Comparison of ENCODE assay signal across 8 cellular contexts in the genomic region with DNA sequence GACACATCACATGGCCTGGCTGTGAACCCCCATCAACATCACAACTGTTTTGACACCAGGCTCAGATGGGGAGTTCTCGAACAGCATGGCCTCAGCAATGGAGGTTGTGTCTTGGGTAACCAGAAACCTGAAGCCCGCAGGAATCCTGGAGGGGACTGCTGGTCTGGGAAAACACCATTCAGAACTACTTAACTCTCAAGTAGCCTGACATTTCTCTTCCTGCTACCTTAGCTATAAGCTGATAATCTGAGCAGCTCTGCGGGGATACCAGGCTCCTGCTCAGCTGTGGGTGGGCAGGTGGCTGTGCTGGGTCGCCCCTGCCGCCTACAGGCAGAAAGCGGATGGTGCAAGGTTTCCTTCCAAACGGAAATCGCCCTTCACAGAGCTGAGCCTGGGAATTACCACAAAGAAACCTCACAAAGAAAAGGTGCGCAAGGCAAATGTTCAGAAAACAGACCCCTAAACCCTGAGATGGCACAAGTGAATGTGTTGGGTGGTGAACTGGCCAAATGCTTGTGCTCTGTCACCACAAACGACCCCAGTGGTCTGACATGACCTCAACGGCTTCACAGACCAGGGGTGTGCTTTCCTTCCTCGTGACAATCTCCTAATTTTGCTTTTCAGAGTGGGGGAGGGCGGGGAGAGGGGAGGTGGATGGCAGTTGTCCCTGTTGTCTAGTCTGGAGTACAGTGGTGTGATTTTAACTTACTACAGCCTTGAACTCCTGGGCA. TPM values are rescaled to one million over a fixed set of nuclear protein-coding genes. Genes with fewer than 3 reads are reported as not detected.
DNase-seq lines count a peak whose midpoint lies in the region; ATAC-seq, FAIRE-seq and TF ChIP-seq lines count a peak whose summit lies in the region.

No MANE protein-coding gene starts in this region.

- peaks cover 13 to 33% (median 26%) of the 10 kb centered on the region in 4 experiments for H3K36me3 ChIP-seq in H1 (ENCODE audit: control insufficient read depth in 2 of 4, insufficient read depth in 4 of 4, low read length in 3 of 4)

- H3K4me2 ChIP-seq in H1 (ENCODE audit: insufficient read depth in 1 of 2, low read depth in 2 of 2, low read length in 2 of 2): peak overlapping the region; percentile 8 to 51; a peak in 3 of 4 replicates

- H3K18ac ChIP-seq in H1 (ENCODE audit: extremely low read depth, low read length): no peak overlapping the region

- CTCF ChIA-PET in H1 (lab: Charles Lee; ENCODE audit: partially characterized antibody): interaction anchor here (0.6 to 4.9 kb wide), 42 partner anchors 9 to 345 kb away, joined by 3 to 26 read pairs (median 4); a partner anchor contains a TSS

- no peaks in the 10 kb centered on the region; the same call in 1 of the 2 replicates for H3K79me1 ChIP-seq in H1 (ENCODE audit: low read depth, low read length)

- FAIRE-seq in H1 (lab: Jason Lieb, UNC): peak; percentile 19

- no peak overlapping the region; a peak in 2 of 7 replicates for H3K9ac ChIP-seq in H1 (replicated peaks in 1 of 4; ENCODE audit: extremely low read depth in 1 of 4, low read depth in 3 of 4, low read length in 3 of 4)

- peaks cover 35 to 36% of the 10 kb centered on the region in 2 donors for H3K36me3 Mint-ChIP-seq in CD14-positive monocyte

- no peak overlapping the region for H3K14ac ChIP-seq in H1 (ENCODE audit: insufficient read length)

- no peaks in the 10 kb centered on the region for H3K79me2 ChIP-seq in H1 (ENCODE audit: control insufficient read depth in 1 of 2, insufficient read depth in 2 of 2, low read length in 2 of 2)

- H2BK12ac ChIP-seq in H1 (ENCODE audit: low read depth, low read length): no peak overlapping the region; the same call in 1 of the 2 replicates

- H2BK5ac ChIP-seq in H1 (ENCODE audit: low read depth, low read length): 0 out of 2 replicates have a peak overlapping the region, but pooled peaks have one; percentile 12

- TF ChIP-seq EP300 in H1 (IDR thresholded peaks at IDR 0.05; ENCODE audit: borderline replicate concordance in 1 of 2, low read depth in 2 of 2, low read length in 2 of 2): 0 out of 3 replicates have a peak, but pooled peaks of 1 of the 2 experiments have one; percentile 23

- intact Hi-C loops in CD14-positive monocyte (cut with micrococcal nuclease): loop anchor here in 1 of 2 donors (10.0 kb wide), 1 partner anchor 434 kb away; no protein-coding TSS in a partner anchor

- no peak overlapping the region for H4K8ac ChIP-seq in H1 (ENCODE audit: extremely low read depth, insufficient read depth, low read length)

- POLR2A ChIA-PET in H1 (lab: Charles Lee; ENCODE audit: partially characterized antibody): interaction anchor here (0.6 to 3.5 kb wide), 22 partner anchors 8 to 434 kb away, joined by 3 to 30 read pairs (median 5); a partner anchor contains a TSS

- peak overlapping the region in 1 of 7 donors; percentile 25 for H3K27ac Mint-ChIP-seq in CD14-positive monocyte

- H3K27me3 ChIP-seq in H1 (replicated peaks in 1 of 4; ENCODE audit: control insufficient read depth in 3 of 4, extremely low read depth in 1 of 4, insufficient read depth in 3 of 4, low read length in 3 of 4): no peaks in the 10 kb centered on the region

- peak; percentile 50 to 65; a peak in 2 of 3 replicates for TF ChIP-seq POLR2A in H1 (IDR thresholded peaks at IDR 0.05; ENCODE audit: control extremely low read depth in 1 of 2, low read depth in 2 of 2, low read length in 2 of 2)

- peaks cover 13% of the 10 kb centered on the region for H3K4me1 Mint-ChIP-seq in CD14-positive monocyte

- no peak overlapping the region for H2AFZ ChIP-seq in H1 (ENCODE audit: low read length)

- peak; percentile 81 for TF ChIP-seq CTCF in CD14-positive monocyte (IDR thresholded peaks at IDR 0.05)
- peak; percentile 92 to 99 (median 94) for TF ChIP-seq CTCF in H1 (IDR thresholded peaks at IDR 0.05; ENCODE audit: control extremely low read depth in 1 of 3, insufficient read depth in 1 of 3, low read depth in 1 of 3, low read length in 3 of 3)

- no peak overlapping the region for H4K5ac ChIP-seq in H1 (ENCODE audit: insufficient read length, low read depth, low read length)

- peaks cover 0 to 3% (median 0%) of the 10 kb centered on the region in 7 donors for H3K9me3 Mint-ChIP-seq in CD14-positive monocyte

- no peaks in the 10 kb centered on the region for H3K23me2 ChIP-seq in H1 (ENCODE audit: low read depth, low read length)

- no peak overlapping the region for H3K4ac ChIP-seq in H1 (replicated peaks; ENCODE audit: insufficient read length, low read depth, low read length)

- H2BK20ac ChIP-seq in H1 (ENCODE audit: low read length): no peak overlapping the region

- peak overlapping the region in 1 of 2 donors; percentile 52 for H3K4me3 Mint-ChIP-seq in CD14-positive monocyte

- no peak overlapping the region for H2AK5ac ChIP-seq in H1 (ENCODE audit: low read depth, low read length)

- TF ChIP-seq RAD21 in H1 (IDR thresholded peaks at IDR 0.05 in 1 of 2, conservative IDR thresholded peaks at IDR 0.05 in 1 of 2; ENCODE audit: low read depth in 2 of 2, low read length in 2 of 2): peak; percentile 94 to 98

- peaks cover 10 to 26% (median 17%) of the 10 kb centered on the region in 4 experiments for H3K4me1 ChIP-seq in H1 (replicated peaks in 1 of 4; ENCODE audit: control insufficient read depth in 3 of 4, insufficient read depth in 4 of 4, low read length in 3 of 4)

- peaks cover 0 to 2% (median 0%) of the 10 kb centered on the region in 3 donors for H3K27me3 Mint-ChIP-seq in CD14-positive monocyte (ENCODE audit: low read depth in 3 of 3)

- H4K20me1 ChIP-seq in H1 (replicated peaks in 1 of 2; ENCODE audit: control insufficient read depth in 1 of 2, insufficient read depth in 2 of 2, low read length in 2 of 2): peaks cover 3 to 13% of the 10 kb centered on the region in 2 experiments

- no peak overlapping the region for H4K91ac ChIP-seq in H1 (replicated peaks; ENCODE audit: insufficient read length, low read length)

- no peaks in the 10 kb centered on the region for H3K9me3 ChIP-seq in H1 (ENCODE audit: insufficient read depth in 2 of 2, low read depth in 1 of 2, low read length in 1 of 2)

- H3K23ac ChIP-seq in H1 (ENCODE audit: insufficient read length): no peak overlapping the region

- ATAC-seq in GM19043 (IDR thresholded peaks at IDR 0.05; ENCODE audit: low read depth, unreplicated experiment): peak; percentile 59
- ATAC-seq in HG03175 (IDR thresholded peaks at IDR 0.05; ENCODE audit: unreplicated experiment): peak; percentile 76

- no peak overlapping the region for H3K4me3 ChIP-seq in H1 (ENCODE audit: extremely low read depth in 1 of 4, insufficient read depth in 2 of 4, low read depth in 3 of 4, low read length in 4 of 4)

- no peak overlapping the region for H3K56ac ChIP-seq in H1 (replicated peaks; ENCODE audit: insufficient read length, low read depth, low read length)

- H2BK120ac ChIP-seq in H1 (replicated peaks; ENCODE audit: low read depth, low read length): no peak overlapping the region

- H3K27ac ChIP-seq in H1 (ENCODE audit: low read depth, low read length): peak overlapping the region; percentile 40; the same call in 1 of the 2 replicates

- no peak overlapping the region for H2BK15ac ChIP-seq in H1 (ENCODE audit: low read length)

- 25% methylated on average over 13 of the region's 13 CpGs; no CpG with 5 or more reads in 1 of the 2 experiments for WGBS in H1 (ENCODE audit: extremely low coverage in 1 of 2, insufficient coverage in 1 of 2, insufficient read length in 1 of 2, insufficient replicate concordance in 2 of 2, low coverage in 1 of 2, low lambda C conversion rate in 2 of 2, missing lambda C conversion rate in 1 of 2), 2 experiments

- DNase-seq in CD14-positive monocyte (ENCODE audit: low spot score): peak; percentile 53
- DNase-seq in NCI-H460 (ENCODE audit: extremely low read depth, low read depth): peak; percentile 44
- DNase-seq in activated CD4-positive, alpha-beta T cell treated with anti-CD3 and anti-CD28 coated beads, Interleukin-2, amount 50 U/mL, for 4 hours: peak; percentile 38 to 48
- DNase-seq in H1 (ENCODE audit: low read depth in 1 of 2, low spot score in 2 of 2): peak; percentile 57 to 87
- peak; percentile 64 for DNase-seq in mucosa of gallbladder (ENCODE audit: low spot score)
- DNase-seq in stimulated activated CD8-positive, alpha-beta memory T cell treated with anti-CD3 and anti-CD28 coated beads, Interleukin-7, amount 100 ng/mL, for 48 hours (ENCODE audit: extremely low read depth in 1 of 2, low read depth in 1 of 2): peak; percentile 25 to 43

TF ChIP-seq in H1, 55 proteins besides CTCF, POLR2A, EP300 and RAD21 (continues in another document):
- no peak for TF ChIP-seq RNF2 (IDR thresholded peaks at IDR 0.05; ENCODE audit: borderline replicate concordance, low read depth, low read length, missing control alignments, poor library complexity, severe bottlenecking)

RNA-seq across cellular contexts. Expression of a gene that starts 29.5 kb away (rescaled TPM):
- polyA plus RNA-seq in CD14-positive monocyte (10 to 100 TPM; 55.6 to 66.1 TPM), H1 (2011; rRNA removed) (140 and 155 TPM in 2 replicates)
- total RNA-seq in NCI-H460 (2014; rRNA removed; shearing (Covaris generic)): 209 and 213 TPM in 2 replicates
- polyA plus RNA-seq in NCI-H460 (2014; cell fraction: nucleus; rRNA removed): 439 and 521 TPM in 2 replicates
- 181 and 194 TPM in 2 replicates for total RNA-seq in H1 (2021; fragmentation: NEBNext Ultra II Directional; extraction: Animal tissue kit (Norgen Biotek cat#: 25700))
- 179 TPM for polyA plus RNA-seq in H1 (2011; cell fraction: cytosol; rRNA removed)
- polyA plus RNA-seq in H1 (2011; cell fraction: nucleus; rRNA removed): 236 TPM
- polyA plus RNA-seq in H1 (2012, experiment 1 of 2): 129 to 235 TPM (median 148 TPM) in 4 replicates
- 34.5 TPM for polyA plus RNA-seq in H1 (2012, experiment 2 of 2)
- 213 TPM for polyA plus RNA-seq in H1 (2013, experiment 1 of 2)
- 198 TPM for polyA plus RNA-seq in H1 (2013, experiment 2 of 2)
- polyA minus RNA-seq in H1 (2011; rRNA and poly(A)+ RNA removed): 163 and 196 TPM in 2 replicates
- 156 TPM for polyA minus RNA-seq in H1 (2011; cell fraction: cytosol; rRNA and poly(A)+ RNA removed)
- 471 TPM for polyA minus RNA-seq in H1 (2011; cell fraction: nucleus; rRNA and poly(A)+ RNA removed)
- total RNA-seq in mucosa of gallbladder: 64.5 TPM

RNA-seq across cellular contexts. Expression of a gene that starts 29.8 kb away (rescaled TPM):
- polyA plus RNA-seq in CD14-positive monocyte: 10 to 100 TPM in 1 of 2 donors, 1 to 10 TPM in 1; 2.5 to 13.4 TPM
- total RNA-seq in NCI-H460 (2014; rRNA removed; shearing (Covaris generic)): 27.4 and 28.0 TPM in 2 replicates
- 30.5 and 35.2 TPM in 2 replicates for polyA plus RNA-seq in NCI-H460 (2014; cell fraction: nucleus; rRNA removed)
- total RNA-seq in H1 (2021; fragmentation: NEBNext Ultra II Directional; extraction: Animal tissue kit (Norgen Biotek cat#: 25700)): 56.3 and 59.0 TPM in 2 replicates
- 13.7 and 27.7 TPM in 2 replicates for polyA plus RNA-seq in H1 (2011; rRNA removed)
- polyA plus RNA-seq in H1 (2011; cell fraction: cytosol; rRNA removed): 26.3 TPM
- polyA plus RNA-seq in H1 (2011; cell fraction: nucleus; rRNA removed): 10.6 TPM
- 41.6 to 71.7 TPM (median 46.4 TPM) in 4 replicates for polyA plus RNA-seq in H1 (2012, experiment 1 of 2)
- polyA plus RNA-seq in H1 (2012, experiment 2 of 2): 8.8 TPM
- 34.4 TPM for polyA plus RNA-seq in H1 (2013, experiment 1 of 2)
- polyA plus RNA-seq in H1 (2013, experiment 2 of 2): 35.2 TPM
- polyA minus RNA-seq in H1 (2011; rRNA and poly(A)+ RNA removed): 29.0 and 31.2 TPM in 2 replicates
- polyA minus RNA-seq in H1 (2011; cell fraction: cytosol; rRNA and poly(A)+ RNA removed): 36.3 TPM
- polyA minus RNA-seq in H1 (2011; cell fraction: nucleus; rRNA and poly(A)+ RNA removed): 31.8 TPM
- 8.5 TPM for total RNA-seq in mucosa of gallbladder
